ENCODE assay signal across 2 cellular contexts in genomic region chr4:90799895-90800294, GRCh38.
A peak's percentile ranks its signal among the peaks of the same experiment; 100 is the strongest.
TF ChIP-seq lines count a peak whose summit lies in the region.

No MANE protein-coding gene starts in this region.

TF ChIP-seq in H1, 55 proteins besides CTCF, POLR2A, EP300 and RAD21:
- TF ChIP-seq KDM1A (IDR thresholded peaks at IDR 0.05; ENCODE audit: borderline replicate concordance, low read length) (no peak), CREB1 (IDR thresholded peaks at IDR 0.05) (no peak), PHF8 (conservative IDR thresholded peaks at IDR 0.05; ENCODE audit: low read depth, low read length) (no peak), CBX5 (IDR thresholded peaks at IDR 0.05; ENCODE audit: low read depth, low read length) (no peak), JUND (IDR thresholded peaks at IDR 0.05; ENCODE audit: low read length) (no peak), EGR1 (IDR thresholded peaks at IDR 0.05; ENCODE audit: borderline replicate concordance, low read depth, low read length) (no peak), KDM5A (IDR thresholded peaks at IDR 0.05; ENCODE audit: low read length) (no peak), BRCA1 (IDR thresholded peaks at IDR 0.05; ENCODE audit: low read depth, low read length) (no peak), SUZ12 (IDR thresholded peaks at IDR 0.05; ENCODE audit: low read length) (no peak), CHD7 (IDR thresholded peaks at IDR 0.05; ENCODE audit: insufficient replicate concordance, low read length) (no peak), CBX8 (IDR thresholded peaks at IDR 0.05; ENCODE audit: borderline replicate concordance, low read depth, low read length) (no peak), CHD1 (IDR thresholded peaks at IDR 0.05; ENCODE audit: low read depth, low read length) (no peak)

TF ChIP-seq in HepG2, 621 proteins besides CTCF, POLR2A, EP300 and RAD21:
- TF ChIP-seq SKIL (CRISPR knock-in tag; IDR thresholded peaks at IDR 0.05; ENCODE audit: borderline replicate concordance), result no peak
- TF ChIP-seq KMT2B (CRISPR knock-in tag; IDR thresholded peaks at IDR 0.05), result no peak
- TF ChIP-seq STAG1 (CRISPR knock-in tag; IDR thresholded peaks at IDR 0.05), result peak; percentile 55
